ENCODE assay signal across 8 cellular contexts in the genomic region with DNA sequence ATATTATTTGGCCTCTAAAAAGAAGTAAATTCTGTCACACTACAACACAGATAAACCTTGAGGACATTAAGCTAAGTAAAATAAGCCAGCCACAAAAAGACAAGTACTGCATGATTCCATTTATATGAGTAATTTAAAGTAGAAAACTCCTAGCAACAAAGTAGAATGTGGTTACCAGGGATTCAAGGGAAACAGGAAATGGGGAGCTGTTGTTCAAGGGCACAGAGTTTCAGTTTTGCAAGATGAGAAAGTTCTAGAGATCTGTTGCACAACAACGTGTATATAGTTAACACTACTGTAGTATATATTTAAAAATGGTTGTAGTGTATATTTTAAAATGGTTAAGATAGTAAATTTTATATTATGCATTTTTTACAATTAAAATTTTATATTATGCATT. TPM values are rescaled to one million over a fixed set of nuclear protein-coding genes. Genes with fewer than 3 reads are reported as not detected.
DNase-seq lines count a peak whose midpoint lies in the region; ATAC-seq and TF ChIP-seq lines count a peak whose summit lies in the region.
"Had no signal": no experiment of that assay in that cellular context is flagged by ENCODE, and none has a peak within 500 bp of the region (broad histone marks: within the 10 kb centered on the region; RNA-seq: fewer than 3 reads in every experiment).

No MANE protein-coding gene starts in this region.

- intact Hi-C loops in HCT116 (cut with micrococcal nuclease) (no loop called here), dorsolateral prefrontal cortex (cut with DNase I) (no loop called here)

- H3K4me1 ChIP-seq in HCT116 (ENCODE audit: control insufficient read depth in 1 of 2, insufficient read depth in 2 of 2, low read length in 2 of 2) = peaks cover 5 to 16% of the 10 kb centered on the region in 2 experiments
- peaks cover 15% of the 10 kb centered on the region for H3K4me1 ChIP-seq in SJSA1 (replicated peaks)
- H3K4me1 ChIP-seq in fibroblast of lung (ENCODE audit: control insufficient read depth, extremely low read depth, insufficient read depth, low read length) = peaks cover 5% of the 10 kb centered on the region

- H2AFZ ChIP-seq in HCT116 (ENCODE audit: low read depth, low read length, poor library complexity, severe bottlenecking) (no peak overlapping the region), fibroblast of lung (ENCODE audit: low read length) (no peak overlapping the region)

- H3K79me2 ChIP-seq in HCT116 (ENCODE audit: insufficient read depth, low read length) (peaks cover 8% of the 10 kb centered on the region), fibroblast of lung (ENCODE audit: control insufficient read depth, insufficient read depth, low read length) (peaks cover 17% of the 10 kb centered on the region)

- RAD21 ChIA-PET in HCT116 (lab: Charles Lee; ENCODE audit: low non-redundant PET in 1 of 2, low total read pairs in 2 of 2, uncharacterized antibody in 2 of 2, unreplicated experiment in 2 of 2) = no interaction called here

- peaks cover 37 to 49% of the 10 kb centered on the region in 2 experiments for H3K36me3 ChIP-seq in HCT116 (ENCODE audit: control insufficient read depth in 1 of 2, insufficient read depth in 2 of 2, low read length in 2 of 2)
- H3K36me3 ChIP-seq in SJSA1 = peaks cover 87% of the 10 kb centered on the region
- peaks cover 10% of the 10 kb centered on the region for H3K36me3 ChIP-seq in fibroblast of lung (ENCODE audit: control insufficient read depth, insufficient read depth, low read length)

- BruUV-seq in HCT116 (replicated peaks; lab: Mats Ljungman, UMichigan) = no TSS peak

- no peak for TF ChIP-seq POLR2A in HCT116 (IDR thresholded peaks at IDR 0.05; ENCODE audit: borderline replicate concordance, extremely low read depth, insufficient read depth, insufficient read length)

- H3K27ac ChIP-seq in HCT116 (ENCODE audit: low read depth, low read length) = no peak overlapping the region; the same call in 1 of the 2 replicates
- peak overlapping the region; percentile 90 for H3K27ac ChIP-seq in SJSA1
- peak overlapping the region; percentile 60 for H3K27ac ChIP-seq in fibroblast of lung (ENCODE audit: insufficient read depth, low read length)
- H3K27ac ChIP-seq in skin epidermis = peak overlapping the region in 12 of 21 experiments; percentile 8 to 73 (median 48)
- peak overlapping the region in 13 of 59 donors; percentile 7 to 67 (median 24) for H3K27ac ChIP-seq in dorsolateral prefrontal cortex

- no peaks in the 10 kb centered on the region for H3K9me3 ChIP-seq in HCT116 (ENCODE audit: control insufficient read depth in 1 of 2, insufficient read depth in 1 of 2, low read depth in 1 of 2, low read length in 2 of 2)
- H3K9me3 ChIP-seq in SJSA1 (replicated peaks) = no peaks in the 10 kb centered on the region
- no peaks in the 10 kb centered on the region for H3K9me3 ChIP-seq in fibroblast of lung (ENCODE audit: control insufficient read depth, insufficient read depth, low read depth, low read length)

- H3K4me2 ChIP-seq in HCT116 (ENCODE audit: low read length) (peak overlapping the region; percentile 52; the same call in 1 of the 2 replicates), fibroblast of lung (ENCODE audit: extremely low read depth, insufficient read depth, low read length) (no peak overlapping the region)

- H3K27me3 ChIP-seq in HCT116 (ENCODE audit: insufficient read depth, low read length) = no peaks in the 10 kb centered on the region
- H3K27me3 ChIP-seq in SJSA1 (replicated peaks) = no peaks in the 10 kb centered on the region
- no peaks in the 10 kb centered on the region for H3K27me3 ChIP-seq in fibroblast of lung (ENCODE audit: control insufficient read depth, insufficient read depth, low read length)
- H3K27me3 ChIP-seq in dorsolateral prefrontal cortex = no peaks in the 10 kb centered on the region

- no peaks in the 10 kb centered on the region for H4K20me1 ChIP-seq in HCT116 (ENCODE audit: insufficient read depth)
- H4K20me1 ChIP-seq in fibroblast of lung (ENCODE audit: control insufficient read depth, extremely low read depth, insufficient read depth, low read length) = no peaks in the 10 kb centered on the region

- TF ChIP-seq CTCF in HCT116 (IDR thresholded peaks at IDR 0.05 in 2 of 3, conservative IDR thresholded peaks at IDR 0.05 in 1 of 3; ENCODE audit: borderline replicate concordance in 1 of 3, insufficient read depth in 1 of 3, low read depth in 2 of 3, low read length in 2 of 3) = no peak
- TF ChIP-seq CTCF in fibroblast of lung (conservative IDR thresholded peaks at IDR 0.05 in 1 of 2, IDR thresholded peaks at IDR 0.05 in 1 of 2; ENCODE audit: low read depth in 1 of 2, low read length in 2 of 2) = no peak
- TF ChIP-seq CTCF in dorsolateral prefrontal cortex (IDR thresholded peaks at IDR 0.05 in 54 of 56, conservative IDR thresholded peaks at IDR 0.05 in 2 of 56; ENCODE audit: low read depth in 1 of 56, partially characterized antibody in 56 of 56) = no peak

- ATAC-seq in HCT116 = no peak

- H3K9me2 ChIP-seq in HCT116 (ENCODE audit: insufficient read depth) = no peaks in the 10 kb centered on the region

- H3K9ac ChIP-seq in HCT116 (ENCODE audit: low read length) (no peak overlapping the region), fibroblast of lung (ENCODE audit: insufficient read depth, low read length) (no peak overlapping the region)

- POLR2A ChIA-PET in HCT116 (lab: Charles Lee) = no interaction called here

- no peak for DNase-seq in HCT116 (ENCODE audit: low read depth, low spot score)
- DNase-seq in SJSA1 (ENCODE audit: low read depth in 1 of 2, low spot score in 2 of 2) = peak in 1 of 2 experiments; percentile 69
- DNase-seq in fibroblast of lung (ENCODE audit: low read depth in 2 of 2) = peak; percentile 89 to 93
- no peak for DNase-seq in dorsolateral prefrontal cortex
- DNase-seq in DMS153 (lab: John Stamatoyannopoulos, UW) = no peak
- no peak for DNase-seq in SHP77 treated with DMSO at 0.1 percent for 48 hours (lab: John Stamatoyannopoulos, UW)

- H3K4me3 ChIP-seq in HCT116 (replicated peaks in 1 of 2; ENCODE audit: low read depth in 1 of 2, low read length in 2 of 2) (no peak overlapping the region), SJSA1 (no peak overlapping the region), fibroblast of lung (replicated peaks in 1 of 4; ENCODE audit: control extremely low read depth in 1 of 4, insufficient read depth in 1 of 4, low read depth in 3 of 4, low read length in 4 of 4) (no peak overlapping the region), skin epidermis (no peak overlapping the region), dorsolateral prefrontal cortex (no peak overlapping the region)
- H3K4me3 ChIP-seq: coronary artery had no signal

- CTCF ChIA-PET in HCT116 (lab: Charles Lee) = no interaction called here

- no peak for TF ChIP-seq RAD21 in HCT116 (IDR thresholded peaks at IDR 0.05; ENCODE audit: low read depth)

TF ChIP-seq in HCT116, 20 proteins besides CTCF, POLR2A, EP300 and RAD21 (continues in another document):
- TF ChIP-seq, protein P1, sequence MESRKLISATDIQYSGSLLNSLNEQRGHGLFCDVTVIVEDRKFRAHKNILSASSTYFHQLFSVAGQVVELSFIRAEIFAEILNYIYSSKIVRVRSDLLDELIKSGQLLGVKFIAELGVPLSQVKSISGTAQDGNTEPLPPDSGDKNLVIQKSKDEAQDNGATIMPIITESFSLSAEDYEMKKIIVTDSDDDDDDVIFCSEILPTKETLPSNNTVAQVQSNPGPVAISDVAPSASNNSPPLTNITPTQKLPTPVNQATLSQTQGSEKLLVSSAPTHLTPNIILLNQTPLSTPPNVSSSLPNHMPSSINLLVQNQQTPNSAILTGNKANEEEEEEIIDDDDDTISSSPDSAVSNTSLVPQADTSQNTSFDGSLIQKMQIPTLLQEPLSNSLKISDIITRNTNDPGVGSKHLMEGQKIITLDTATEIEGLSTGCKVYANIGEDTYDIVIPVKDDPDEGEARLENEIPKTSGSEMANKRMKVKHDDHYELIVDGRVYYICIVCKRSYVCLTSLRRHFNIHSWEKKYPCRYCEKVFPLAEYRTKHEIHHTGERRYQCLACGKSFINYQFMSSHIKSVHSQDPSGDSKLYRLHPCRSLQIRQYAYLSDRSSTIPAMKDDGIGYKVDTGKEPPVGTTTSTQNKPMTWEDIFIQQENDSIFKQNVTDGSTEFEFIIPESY (IDR thresholded peaks at IDR 0.05; ENCODE audit: extremely low read depth, insufficient replicate concordance, low read length) = no peak
- TF ChIP-seq YY1 (IDR thresholded peaks at IDR 0.05; ENCODE audit: extremely low read depth, insufficient replicate concordance, low read depth, low read length) (no peak), FOSL1 (IDR thresholded peaks at IDR 0.05; ENCODE audit: low read depth) (no peak), ZNF274 (IDR thresholded peaks at IDR 0.05; ENCODE audit: low read depth, low read length) (no peak), ELF1 (IDR thresholded peaks at IDR 0.05; ENCODE audit: borderline replicate concordance, low read depth) (no peak), POLR2AphosphoS5 (IDR thresholded peaks at IDR 0.05; ENCODE audit: low read depth, low read length) (no peak), JUND (IDR thresholded peaks at IDR 0.05) (no peak), ZFX (IDR thresholded peaks at IDR 0.05) (no peak), SRF (IDR thresholded peaks at IDR 0.05; ENCODE audit: low read depth) (no peak), SIN3A (IDR thresholded peaks at IDR 0.05; ENCODE audit: low read depth) (no peak), EZH2phosphoT487 (IDR thresholded peaks at IDR 0.05; ENCODE audit: borderline replicate concordance) (no peak), TCF7L2 (IDR thresholded peaks at IDR 0.05; ENCODE audit: borderline replicate concordance, extremely low read depth, insufficient read depth, insufficient read length) (no peak), CEBPB (IDR thresholded peaks at IDR 0.05; ENCODE audit: low read depth) (no peak)

RNA-seq across cellular contexts. Expression of gene SEC31A, which starts 25.4 kb away (rescaled TPM):
- total RNA-seq in HCT116 (2021; ENCODE audit: unreplicated experiment) (78.5 TPM), fibroblast of lung (297 and 342 TPM in 2 replicates), dorsolateral prefrontal cortex (100 to 1,000 TPM in 119 of 120 experiments, 10 to 100 TPM in 1; 85.5 to 171 (median 130) TPM)
- 45.3 and 49.0 TPM in 2 replicates for polyA plus RNA-seq in HCT116 (2012)
- total RNA-seq in SJSA1 (2014; rRNA removed; shearing (Covaris generic)) = 191 and 203 TPM in 2 replicates
- 421 and 472 TPM in 2 replicates for polyA plus RNA-seq in fibroblast of lung
- 226 and 287 TPM in 2 replicates for polyA plus RNA-seq in fibroblast of lung (2012)
- polyA minus RNA-seq in fibroblast of lung (ENCODE audit: low replicate concordance) = 148 and 211 TPM in 2 replicates

RNA-seq across cellular contexts. Expression of gene THAP9, which starts 34.9 kb away (rescaled TPM):
- total RNA-seq in HCT116 (2021; ENCODE audit: unreplicated experiment) (6.4 TPM), fibroblast of lung (5.6 and 6.2 TPM in 2 replicates), dorsolateral prefrontal cortex (10 to 100 TPM in 24 of 120 experiments, 1 to 10 TPM in 96; 4.1 to 16.4 (median 7.3) TPM)
- 1.5 and 2.9 TPM in 2 replicates for polyA plus RNA-seq in HCT116 (2012)
- 3.4 and 5.3 TPM in 2 replicates for total RNA-seq in SJSA1 (2014; rRNA removed; shearing (Covaris generic))
- polyA plus RNA-seq in fibroblast of lung = 1.7 and 2.4 TPM in 2 replicates
- 0.82 and 1.0 TPM in 2 replicates for polyA plus RNA-seq in fibroblast of lung (2012)
- polyA minus RNA-seq in fibroblast of lung (ENCODE audit: low replicate concordance) = 0.98 TPM in 1 of 2 replicates, not detected in the other

Comparison
In these comparisons a context has a peak if more than half of its experiments do, and no peak if none do; other contexts are left out.
1. DNase-seq: peak in fibroblast of lung (2 of 2); none in HCT116 (single experiment), dorsolateral prefrontal cortex (0 of 10), DMS153 (single experiment) and SHP77 treated with DMSO at 0.1 percent for 48 hours (single experiment).